ENCODE assay signal across 9 cellular contexts in the genomic region with DNA sequence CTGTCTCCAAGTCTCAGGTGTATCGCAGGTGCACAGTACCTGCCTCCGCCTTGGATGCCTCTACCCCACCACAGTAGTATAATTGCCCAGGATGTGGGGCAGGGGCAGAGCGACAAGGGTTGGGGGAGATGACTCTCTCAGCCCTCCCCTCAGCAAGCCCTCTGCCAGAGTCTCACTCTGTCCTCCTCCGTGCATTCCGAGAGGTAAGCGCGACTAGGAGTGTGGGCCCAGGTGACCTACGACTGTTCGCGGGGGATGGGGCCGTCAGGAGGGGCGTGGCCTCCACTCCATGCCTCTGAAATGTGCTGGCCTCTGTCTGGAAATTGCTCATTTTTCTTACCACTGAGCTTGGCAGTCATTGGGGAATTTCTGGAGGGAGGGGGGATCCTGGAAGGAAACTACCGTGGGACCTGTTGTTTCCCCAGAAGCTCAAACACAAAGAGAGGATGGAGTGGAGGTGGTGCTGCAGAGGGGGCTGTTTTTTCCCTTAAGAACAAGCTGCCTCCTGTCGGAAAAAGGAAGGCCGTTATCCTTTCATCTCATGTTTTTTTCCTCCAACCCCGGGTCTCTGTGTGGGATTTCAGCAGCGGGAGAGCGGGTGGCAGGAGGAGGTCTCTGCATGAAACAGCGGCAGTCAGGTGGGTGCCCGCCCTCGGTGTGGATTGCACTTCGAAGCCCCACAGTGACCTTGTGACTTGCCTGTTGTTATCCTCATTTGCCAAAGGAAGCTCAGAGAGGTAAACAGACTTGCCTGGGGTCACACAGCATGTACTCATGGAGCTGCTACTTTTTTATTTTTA. TPM values are rescaled to one million over a fixed set of nuclear protein-coding genes. Genes with fewer than 3 reads are reported as not detected.
DNase-seq lines count a peak whose midpoint lies in the region; ATAC-seq, FAIRE-seq and TF ChIP-seq lines count a peak whose summit lies in the region.
"Had no signal": no experiment of that assay in that cellular context is flagged by ENCODE, and none has a peak within 500 bp of the region (broad histone marks: within the 10 kb centered on the region; RNA-seq: fewer than 3 reads in every experiment).

No MANE protein-coding gene starts in this region.

- H3K4me1 ChIP-seq in pancreas = no peaks in the 10 kb centered on the region

- H3K9me3 ChIP-seq in pancreas = no peaks in the 10 kb centered on the region

- TF ChIP-seq CTCF in foreskin fibroblast (IDR thresholded peaks at IDR 0.05; ENCODE audit: low read depth, low read length) (no peak), pancreas (IDR thresholded peaks at IDR 0.05) (no peak), GM20000 (IDR thresholded peaks at IDR 0.05; ENCODE audit: extremely low read depth, missing control alignments) (no peak)

- WGBS in pancreas, 2 donors = 40% methylated on average over 22 of the region's 22 CpGs

- FAIRE-seq in pancreas (lab: Jason Lieb, UNC) = no peak

- H3K4me3 ChIP-seq in foreskin fibroblast (ENCODE audit: low read depth in 1 of 2, low read length in 2 of 2) (no peak overlapping the region), pancreas (no peak overlapping the region)

- H3K36me3 ChIP-seq in pancreas = no peaks in the 10 kb centered on the region

- H3K27ac ChIP-seq in pancreas = no peak overlapping the region

- DNase-seq in Daoy (ENCODE audit: low read depth) = peak; percentile 79
- DNase-seq in foreskin fibroblast = peak; percentile 72 to 83
- peak in 4 of 6 donors; percentile 46 to 66 (median 56) for DNase-seq in pancreas
- DNase-seq in GM20000 (ENCODE audit: low spot score) = no peak
- no peak for DNase-seq in T-helper 9 cell
- DNase-seq in SKM-1 treated with dmso at 0.1 percent for 144 hours (lab: John Stamatoyannopoulos, UW; ENCODE audit: unreplicated experiment) = no peak
- DNase-seq: NCI-H510A had no signal

- intact Hi-C loops in pancreas (cut with DNase I) = no loop called here

- H3K27me3 ChIP-seq in pancreas = no peaks in the 10 kb centered on the region

- ATAC-seq in SK-N-SH treated with all-trans-retinoic acid at 6 μM for 48 hours = peak; percentile 66
- peak; percentile 73 to 82 (median 78) for ATAC-seq in pancreas
- no peak for ATAC-seq in GM21717 (IDR thresholded peaks at IDR 0.05; ENCODE audit: unreplicated experiment)

TF ChIP-seq in SK-N-SH treated with all-trans-retinoic acid at 6 μM for 48 hours, 23 proteins besides CTCF, POLR2A, EP300 and RAD21:
- no peak for TF ChIP-seq ZNF70 (CRISPR knock-in tag; IDR thresholded peaks at IDR 0.05)
- TF ChIP-seq ZFP30 (CRISPR knock-in tag; IDR thresholded peaks at IDR 0.05) = no peak
- no peak for TF ChIP-seq GLIS3 (CRISPR knock-in tag; IDR thresholded peaks at IDR 0.05)
- TF ChIP-seq OSR1 (CRISPR knock-in tag; IDR thresholded peaks at IDR 0.05) = no peak
- TF ChIP-seq PATZ1 (CRISPR knock-in tag; IDR thresholded peaks at IDR 0.05; ENCODE audit: borderline replicate concordance) = peak; percentile 77; the same call in 1 of the 2 replicates
- TF ChIP-seq CREB5 (CRISPR knock-in tag; IDR thresholded peaks at IDR 0.05; ENCODE audit: low read depth) = no peak

RNA-seq across cellular contexts. Expression of gene RALB, which starts 13.0 kb away (rescaled TPM):
- total RNA-seq in Daoy (2014; rRNA removed; shearing (Covaris generic)) = 37.7 and 39.5 TPM in 2 replicates
- 10 to 100 TPM; 12.0 to 24.2 (median 15.4) TPM for total RNA-seq in pancreas
- polyA plus RNA-seq in pancreas = 10 to 100 TPM in 1 of 2 donors, 1 to 10 TPM in 1; 9.8 to 18.5 TPM

RNA-seq across cellular contexts. Expression of gene TMEM185B, which starts 16.5 kb away (rescaled TPM):
- 23.7 and 23.8 TPM in 2 replicates for total RNA-seq in Daoy (2014; rRNA removed; shearing (Covaris generic))
- total RNA-seq in pancreas = 10 to 100 TPM in 3 of 6 donors, 1 to 10 TPM in 3; 6.6 to 13.5 (median 11.0) TPM
- polyA plus RNA-seq in pancreas = 1 to 10 TPM; 2.8 to 5.7 TPM

Comparison
In these comparisons a context has a peak if more than half of its experiments do, and no peak if none do; other contexts are left out.
1. DNase-seq: peak in Daoy (single experiment), foreskin fibroblast (2 of 2) and pancreas (4 of 6); none in GM20000 (single experiment), T-helper 9 cell (single experiment) and SKM-1 treated with dmso at 0.1 percent for 144 hours (single experiment).